In the genomic region with DNA sequence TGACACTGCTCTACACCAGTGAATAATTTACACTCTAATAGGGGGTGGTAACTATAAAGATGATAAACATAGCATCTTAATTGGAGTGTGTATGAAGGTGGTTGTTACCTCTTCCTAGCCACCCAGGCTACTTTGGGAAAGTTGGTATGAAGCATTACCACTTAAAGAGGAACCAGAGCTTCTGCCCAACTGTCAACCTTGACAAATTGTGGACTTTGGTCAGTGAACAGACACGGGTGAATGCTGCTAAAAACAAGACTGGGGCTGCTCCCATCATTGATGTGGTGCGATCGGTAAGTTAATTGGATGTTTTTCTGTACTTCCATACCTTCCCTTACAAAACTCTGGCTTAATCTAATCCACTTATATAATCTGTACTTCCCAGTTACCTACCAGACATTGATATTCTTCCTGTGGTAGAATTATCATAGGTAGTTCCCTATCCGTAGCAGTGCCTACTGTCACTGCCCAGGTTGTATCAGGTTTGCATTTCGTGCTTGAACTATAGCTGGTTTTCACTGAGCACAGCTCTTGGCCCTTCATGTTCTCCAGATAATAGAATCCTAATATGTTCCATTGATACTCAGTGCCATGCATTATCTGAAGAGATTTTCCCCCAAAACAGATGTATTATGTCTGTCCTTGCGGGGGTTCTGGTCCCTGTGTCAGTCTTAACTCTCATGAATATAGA, we compare ENCODE assay signal across 9 cellular contexts. TPM values are rescaled to one million over a fixed set of nuclear protein-coding genes. Genes with fewer than 3 reads are reported as not detected.
A peak's percentile ranks its signal among the peaks of the same experiment; 100 is the strongest.
DNase-seq lines count a peak whose midpoint lies in the region; ATAC-seq, FAIRE-seq and TF ChIP-seq lines count a peak whose summit lies in the region.
"Had no signal": no experiment of that assay in that cellular context is flagged by ENCODE, and none has a peak within 500 bp of the region (broad histone marks: within the 10 kb centered on the region; RNA-seq: fewer than 3 reads in every experiment).

No MANE protein-coding gene starts in this region.

- peaks cover 26 to 47% of the 10 kb centered on the region in 2 donors for H3K36me3 Mint-ChIP-seq in activated T-cell treated with anti-CD3 and anti-CD28 coated beads, Interleukin-2, amount 50 U/mL, for 72 hours (ENCODE audit: insufficient read depth in 2 of 2)
- peaks cover 85% of the 10 kb centered on the region for H3K36me3 Mint-ChIP-seq in activated CD8-positive, alpha-beta T cell treated with anti-CD3 and anti-CD28 coated beads for 36 hours (ENCODE audit: low read depth)
- H3K36me3 Mint-ChIP-seq in glutamatergic neuron (ENCODE audit: unreplicated experiment), result no peaks in the 10 kb centered on the region

- 65 to 75% (median 68%) methylated on average over 6 of the region's 6 CpGs for WGBS in stomach, 5 donors

- intact Hi-C loops in activated CD8-positive, alpha-beta T cell treated with anti-CD3 and anti-CD28 coated beads for 36 hours (cut with micrococcal nuclease), result loop anchor here (5.0 kb wide), 1 partner anchor 278 kb away; a partner anchor contains a TSS
- intact Hi-C loops in stomach (cut with DNase I; ENCODE audit: low total_unique reads), result loop anchor here (10.0 kb wide), 1 partner anchor 280 kb away; a partner anchor contains a TSS

- H3K4me1 ChIP-seq in stomach, result peaks cover 36 to 69% (median 49%) of the 10 kb centered on the region in 4 donors

- no peaks in the 10 kb centered on the region for H3K27me3 ChIP-seq in stomach

- no peaks in the 10 kb centered on the region for H3K9me3 ChIP-seq in stomach

- peak overlapping the region; percentile 89 to 94 for H3K4me3 Mint-ChIP-seq in activated T-cell treated with anti-CD3 and anti-CD28 coated beads, Interleukin-2, amount 50 U/mL, for 72 hours
- H3K4me3 Mint-ChIP-seq in activated CD8-positive, alpha-beta T cell treated with anti-CD3 and anti-CD28 coated beads for 36 hours, result peak overlapping the region; percentile 93
- peak overlapping the region; percentile 92 for H3K4me3 Mint-ChIP-seq in glutamatergic neuron (ENCODE audit: unreplicated experiment)

- peaks cover 84% of the 10 kb centered on the region for H3K4me1 Mint-ChIP-seq in activated T-cell treated with anti-CD3 and anti-CD28 coated beads, Interleukin-2, amount 50 U/mL, for 72 hours (ENCODE audit: low read depth)
- peaks cover 54% of the 10 kb centered on the region for H3K4me1 Mint-ChIP-seq in activated CD8-positive, alpha-beta T cell treated with anti-CD3 and anti-CD28 coated beads for 36 hours (ENCODE audit: low read depth)
- peaks cover 14% of the 10 kb centered on the region for H3K4me1 Mint-ChIP-seq in glutamatergic neuron (ENCODE audit: low read depth, unreplicated experiment)

- DNase-seq in activated T-cell treated with anti-CD3 and anti-CD28 coated beads, Interleukin-2, amount 50 U/mL, for 72 hours, result no peak
- DNase-seq in activated T-cell treated with anti-CD3 and anti-CD28 coated beads for 4 hours, result no peak
- DNase-seq in activated CD8-positive, alpha-beta T cell treated with anti-CD3 and anti-CD28 coated beads for 36 hours, result no peak
- no peak for DNase-seq in glutamatergic neuron
- DNase-seq in stomach, result no peak
- DNase-seq in SW 1271 (lab: John Stamatoyannopoulos, UW), result no peak
- DNase-seq in H54 (ENCODE audit: insufficient read length, low spot score), result no peak
- DNase-seq: DMS 273 treated with DMSO at 0.1 percent for 48 hours had no signal

- H3K27ac Mint-ChIP-seq in activated T-cell treated with anti-CD3 and anti-CD28 coated beads, Interleukin-2, amount 50 U/mL, for 72 hours, result peak overlapping the region; percentile 96
- peak overlapping the region; percentile 97 for H3K27ac Mint-ChIP-seq in activated CD8-positive, alpha-beta T cell treated with anti-CD3 and anti-CD28 coated beads for 36 hours
- peak overlapping the region; percentile 40 for H3K27ac Mint-ChIP-seq in glutamatergic neuron (ENCODE audit: unreplicated experiment)

- peak overlapping the region in 3 of 5 donors; percentile 97 to 98 (median 98) for H3K27ac ChIP-seq in stomach

- CTCF ChIA-PET in activated CD8-positive, alpha-beta T cell treated with anti-CD3 and anti-CD28 coated beads for 36 hours (lab: Charles Lee), result no interaction called here

- POLR2A ChIA-PET in activated CD8-positive, alpha-beta T cell treated with anti-CD3 and anti-CD28 coated beads for 36 hours (lab: Charles Lee), result interaction anchor here (1.2 kb wide), 1 partner anchor 9 kb away, joined by 4 read pairs; no protein-coding TSS in a partner anchor

- ATAC-seq in activated T-cell treated with anti-CD3 and anti-CD28 coated beads, Interleukin-2, amount 50 U/mL, for 72 hours (replicated peaks in 1 of 2), result no peak
- ATAC-seq in activated CD8-positive, alpha-beta T cell treated with anti-CD3 and anti-CD28 coated beads for 36 hours, result no peak
- no peak for ATAC-seq in HG03432 (IDR thresholded peaks at IDR 0.05; ENCODE audit: unreplicated experiment)

- no peaks in the 10 kb centered on the region for H3K27me3 Mint-ChIP-seq in activated T-cell treated with anti-CD3 and anti-CD28 coated beads, Interleukin-2, amount 50 U/mL, for 72 hours (ENCODE audit: low read depth)
- no peaks in the 10 kb centered on the region for H3K27me3 Mint-ChIP-seq in activated CD8-positive, alpha-beta T cell treated with anti-CD3 and anti-CD28 coated beads for 36 hours
- H3K27me3 Mint-ChIP-seq in glutamatergic neuron (ENCODE audit: unreplicated experiment), result peaks cover 8% of the 10 kb centered on the region

- TF ChIP-seq POLR2A in stomach (IDR thresholded peaks at IDR 0.05) (no peak), H54 (IDR thresholded peaks at IDR 0.05; ENCODE audit: low read depth, low read length) (no peak)

- H3K4me3 ChIP-seq in stomach, result peak overlapping the region in 3 of 4 donors; percentile 87 to 91 (median 90)

- FAIRE-seq in H54 (lab: Jason Lieb, UNC), result no peak

- TF ChIP-seq CTCF in activated CD8-positive, alpha-beta T cell treated with anti-CD3 and anti-CD28 coated beads for 36 hours (IDR thresholded peaks at IDR 0.05), result no peak
- TF ChIP-seq CTCF in glutamatergic neuron (IDR thresholded peaks at IDR 0.05; ENCODE audit: partially characterized antibody, unreplicated experiment), result no peak
- no peak for TF ChIP-seq CTCF in stomach (IDR thresholded peaks at IDR 0.05)

- H3K9me3 Mint-ChIP-seq in activated T-cell treated with anti-CD3 and anti-CD28 coated beads, Interleukin-2, amount 50 U/mL, for 72 hours, result peaks cover 0 to 4% of the 10 kb centered on the region in 2 donors
- H3K9me3 Mint-ChIP-seq in activated CD8-positive, alpha-beta T cell treated with anti-CD3 and anti-CD28 coated beads for 36 hours, result no peaks in the 10 kb centered on the region
- H3K9me3 Mint-ChIP-seq in glutamatergic neuron (ENCODE audit: unreplicated experiment), result peaks cover 14% of the 10 kb centered on the region

- TF ChIP-seq EP300 in stomach (IDR thresholded peaks at IDR 0.05), result no peak

- peaks cover 35 to 38% (median 37%) of the 10 kb centered on the region in 4 donors for H3K36me3 ChIP-seq in stomach

RNA-seq across cellular contexts. Expression of a gene that starts 2.2 kb away (rescaled TPM):
- 1,000 to 10,000 TPM; 1,081 to 1,146 TPM for total RNA-seq in activated T-cell treated with anti-CD3 and anti-CD28 coated beads, Interleukin-2, amount 50 U/mL, for 72 hours
- total RNA-seq in activated CD8-positive, alpha-beta T cell treated with anti-CD3 and anti-CD28 coated beads for 36 hours, result 100 to 1,000 TPM; 959 to 987 TPM
- total RNA-seq in glutamatergic neuron (ENCODE audit: unreplicated experiment) (398 TPM), stomach (1,000 to 10,000 TPM in 1 of 5 donors, 100 to 1,000 TPM in 4; 138 to 1,118 (median 938) TPM)
- 1,000 to 10,000 TPM; 3,539 to 4,507 (median 3,746) TPM for polyA plus RNA-seq in stomach

RNA-seq across cellular contexts. Expression of a gene that starts 2.3 kb away (rescaled TPM):
- total RNA-seq in activated T-cell treated with anti-CD3 and anti-CD28 coated beads, Interleukin-2, amount 50 U/mL, for 72 hours, result 10 to 100 TPM; 26.4 to 30.2 TPM
- 10 to 100 TPM; 24.7 to 28.4 TPM for total RNA-seq in activated CD8-positive, alpha-beta T cell treated with anti-CD3 and anti-CD28 coated beads for 36 hours
- total RNA-seq in glutamatergic neuron (ENCODE audit: unreplicated experiment), result 59.5 TPM
- 1 to 10 TPM; 2.3 to 8.7 (median 7.0) TPM for total RNA-seq in stomach
- polyA plus RNA-seq in stomach, result 1 to 10 TPM in 2 of 3 donors, under 1 TPM in 1; 0.76 to 1.9 (median 1.2) TPM

Comparison
In these comparisons a context has a peak if more than half of its experiments do, and no peak if none do; other contexts are left out.
1. H3K27ac Mint-ChIP-seq: peak in every context shown above with its lines; median percentile 97 in activated CD8-positive, alpha-beta T cell treated with anti-CD3 and anti-CD28 coated beads for 36 hours; 96 in activated T-cell treated with anti-CD3 and anti-CD28 coated beads, Interleukin-2, amount 50 U/mL, for 72 hours; 40 in glutamatergic neuron.